ENCODE assay signal across 1 cellular context in genomic region chr5:40991168-40991980, GRCh38.
TF ChIP-seq lines count a peak whose summit lies in the region.

No MANE protein-coding gene starts in this region.

TF ChIP-seq in HepG2, 621 proteins besides CTCF, POLR2A, EP300 and RAD21 (continued from another document and continues in another):
- TF ChIP-seq ZNF543 (CRISPR knock-in tag; IDR thresholded peaks at IDR 0.05): no peak
- TF ChIP-seq LCORL (IDR thresholded peaks at IDR 0.05): peak; percentile 37; the same call in 1 of the 2 replicates
- TF ChIP-seq LCORL (CRISPR knock-in tag; IDR thresholded peaks at IDR 0.05): peak; percentile 73; the same call in 1 of the 2 replicates
- TF ChIP-seq WIZ (CRISPR knock-in tag; IDR thresholded peaks at IDR 0.05): no peak
- TF ChIP-seq ATF1 (CRISPR knock-in tag; IDR thresholded peaks at IDR 0.05): no peak
- no peak for TF ChIP-seq NFE2 (CRISPR knock-in tag; IDR thresholded peaks at IDR 0.05)
- TF ChIP-seq ZNF605 (CRISPR knock-in tag; IDR thresholded peaks at IDR 0.05): no peak
- TF ChIP-seq ZHX2 (IDR thresholded peaks at IDR 0.05; ENCODE audit: low read depth): no peak
- TF ChIP-seq ZHX2 (CRISPR knock-in tag; IDR thresholded peaks at IDR 0.05; ENCODE audit: borderline replicate concordance): no peak
- no peak for TF ChIP-seq TOE1 (CRISPR knock-in tag; IDR thresholded peaks at IDR 0.05)
- TF ChIP-seq NAIF1 (CRISPR knock-in tag; IDR thresholded peaks at IDR 0.05; ENCODE audit: borderline replicate concordance): no peak
- peak; percentile 88 for TF ChIP-seq FOXA3 (CRISPR knock-in tag; IDR thresholded peaks at IDR 0.05)
- TF ChIP-seq THAP11 (CRISPR knock-in tag; IDR thresholded peaks at IDR 0.05): peak; percentile 68
- TF ChIP-seq ZNF235 (CRISPR knock-in tag; IDR thresholded peaks at IDR 0.05; ENCODE audit: borderline replicate concordance): no peak
- no peak for TF ChIP-seq ZNF253 (CRISPR knock-in tag; IDR thresholded peaks at IDR 0.05; ENCODE audit: borderline replicate concordance)
- TF ChIP-seq ZNF792 (CRISPR knock-in tag; IDR thresholded peaks at IDR 0.05): 0 out of 2 replicates have a peak, but pooled peaks have one; percentile 17
- TF ChIP-seq MAX (IDR thresholded peaks at IDR 0.05): no peak; the same call in 1 of the 2 replicates
- TF ChIP-seq ARID4A (CRISPR knock-in tag; IDR thresholded peaks at IDR 0.05; ENCODE audit: borderline replicate concordance): no peak; the same call in 1 of the 2 replicates
- TF ChIP-seq CSRNP1 (CRISPR knock-in tag; IDR thresholded peaks at IDR 0.05): no peak
- peak; percentile 82; the same call in 1 of the 2 replicates for TF ChIP-seq KDM4B (CRISPR knock-in tag; IDR thresholded peaks at IDR 0.05)
- TF ChIP-seq MYC (CRISPR knock-in tag; IDR thresholded peaks at IDR 0.05; ENCODE audit: borderline replicate concordance): no peak
- no peak for TF ChIP-seq KAT7 (CRISPR knock-in tag; IDR thresholded peaks at IDR 0.05; ENCODE audit: borderline replicate concordance)
- TF ChIP-seq FOXO1 (CRISPR knock-in tag; IDR thresholded peaks at IDR 0.05): peak; percentile 85
- peak; percentile 38; the same call in 1 of the 2 replicates for TF ChIP-seq ZBTB25 (CRISPR knock-in tag; IDR thresholded peaks at IDR 0.05)
- no peak for TF ChIP-seq POLR2G (IDR thresholded peaks at IDR 0.05; ENCODE audit: low read depth, low read length)
- no peak for TF ChIP-seq MAZ (IDR thresholded peaks at IDR 0.05; ENCODE audit: borderline replicate concordance, low read depth, low read length)
- no peak for TF ChIP-seq MAZ (CRISPR knock-in tag; IDR thresholded peaks at IDR 0.05; ENCODE audit: low read depth)
- no peak for TF ChIP-seq ZNF639 (CRISPR knock-in tag; conservative IDR thresholded peaks at IDR 0.05)
- TF ChIP-seq ZNF451 (CRISPR knock-in tag; IDR thresholded peaks at IDR 0.05): no peak
- peak; percentile 76; the same call in 1 of the 2 replicates for TF ChIP-seq SMAD3 (CRISPR knock-in tag; IDR thresholded peaks at IDR 0.05)
- TF ChIP-seq THYN1 (CRISPR knock-in tag; IDR thresholded peaks at IDR 0.05; ENCODE audit: borderline replicate concordance, low read depth): no peak
- TF ChIP-seq SNRNP70 (IDR thresholded peaks at IDR 0.05; ENCODE audit: low read depth, low read length): no peak
- peak; percentile 70 for TF ChIP-seq TRIM24 (CRISPR knock-in tag; IDR thresholded peaks at IDR 0.05)
- TF ChIP-seq ZNF468 (CRISPR knock-in tag; IDR thresholded peaks at IDR 0.05): no peak
- peak; percentile 10; the same call in 1 of the 2 replicates for TF ChIP-seq FOXP1 (IDR thresholded peaks at IDR 0.05)
- TF ChIP-seq FOXP1 (CRISPR knock-in tag; IDR thresholded peaks at IDR 0.05): peak; percentile 76
- no peak for TF ChIP-seq PBX2 (CRISPR knock-in tag; IDR thresholded peaks at IDR 0.05)
- TF ChIP-seq SMYD3 (CRISPR knock-in tag; IDR thresholded peaks at IDR 0.05): peak; percentile 77; the same call in 1 of the 2 replicates
- no peak for TF ChIP-seq DDIT3 (CRISPR knock-in tag; IDR thresholded peaks at IDR 0.05)
- peak; percentile 71; the same call in 1 of the 2 replicates for TF ChIP-seq REPIN1 (CRISPR knock-in tag; IDR thresholded peaks at IDR 0.05; ENCODE audit: borderline replicate concordance, low read depth)
- TF ChIP-seq ZNF33A (CRISPR knock-in tag; IDR thresholded peaks at IDR 0.05; ENCODE audit: borderline replicate concordance): no peak
- peak; percentile 66; the same call in 1 of the 2 replicates for TF ChIP-seq MIER3 (CRISPR knock-in tag; IDR thresholded peaks at IDR 0.05; ENCODE audit: borderline replicate concordance)
- TF ChIP-seq ZBTB21 (CRISPR knock-in tag; IDR thresholded peaks at IDR 0.05): no peak
- no peak for TF ChIP-seq ZNF143 (CRISPR knock-in tag; IDR thresholded peaks at IDR 0.05)
- TF ChIP-seq CHCHD3 (CRISPR knock-in tag; IDR thresholded peaks at IDR 0.05): no peak
- TF ChIP-seq ZNF513 (CRISPR knock-in tag; conservative IDR thresholded peaks at IDR 0.05): no peak
- no peak for TF ChIP-seq SAP130 (CRISPR knock-in tag; IDR thresholded peaks at IDR 0.05; ENCODE audit: low read depth)
- TF ChIP-seq ZNF34 (CRISPR knock-in tag; IDR thresholded peaks at IDR 0.05; ENCODE audit: borderline replicate concordance): no peak
- no peak for TF ChIP-seq YEATS4 (CRISPR knock-in tag; IDR thresholded peaks at IDR 0.05; ENCODE audit: borderline replicate concordance)
- no peak for TF ChIP-seq ZNF354B (CRISPR knock-in tag; IDR thresholded peaks at IDR 0.05)
- no peak for TF ChIP-seq SNAPC5 (CRISPR knock-in tag; IDR thresholded peaks at IDR 0.05; ENCODE audit: borderline replicate concordance)
- TF ChIP-seq SRSF1 (optimal IDR thresholded peaks at IDR 0.05; ENCODE audit: low read depth, low read length): no peak
- peak in 1 of 2 experiments; percentile 83; a peak in 2 of 4 replicates for TF ChIP-seq KLF16 (CRISPR knock-in tag; IDR thresholded peaks at IDR 0.05)
- no peak for TF ChIP-seq ZSCAN20 (CRISPR knock-in tag; IDR thresholded peaks at IDR 0.05; ENCODE audit: borderline replicate concordance)
- no peak for TF ChIP-seq ZNF724P (CRISPR knock-in tag; IDR thresholded peaks at IDR 0.05; ENCODE audit: borderline replicate concordance)
